ENCODE assay signal across 8 cellular contexts in the genomic region with DNA sequence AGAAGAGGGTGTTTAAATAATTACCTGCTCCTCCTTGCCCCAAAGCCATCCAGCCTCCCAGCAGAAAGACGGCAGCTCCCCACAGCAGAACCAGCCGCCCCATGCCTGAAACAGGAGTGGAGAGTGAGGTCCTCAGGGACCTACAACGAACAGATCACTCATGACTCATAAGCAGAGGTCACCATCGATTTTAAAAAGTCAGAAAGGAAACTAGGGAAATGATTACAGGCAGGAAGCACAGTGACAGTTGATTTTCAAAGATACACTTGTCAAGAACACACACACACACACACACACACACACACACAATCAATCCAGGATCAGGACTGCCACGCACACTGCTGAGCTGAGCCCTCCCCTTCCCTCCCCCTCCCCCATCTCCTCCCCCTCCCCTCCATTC. TPM values are rescaled to one million over a fixed set of nuclear protein-coding genes. Genes with fewer than 3 reads are reported as not detected.
DNase-seq lines count a peak whose midpoint lies in the region; ATAC-seq and FAIRE-seq lines count a peak whose summit lies in the region.

A gene with protein sequence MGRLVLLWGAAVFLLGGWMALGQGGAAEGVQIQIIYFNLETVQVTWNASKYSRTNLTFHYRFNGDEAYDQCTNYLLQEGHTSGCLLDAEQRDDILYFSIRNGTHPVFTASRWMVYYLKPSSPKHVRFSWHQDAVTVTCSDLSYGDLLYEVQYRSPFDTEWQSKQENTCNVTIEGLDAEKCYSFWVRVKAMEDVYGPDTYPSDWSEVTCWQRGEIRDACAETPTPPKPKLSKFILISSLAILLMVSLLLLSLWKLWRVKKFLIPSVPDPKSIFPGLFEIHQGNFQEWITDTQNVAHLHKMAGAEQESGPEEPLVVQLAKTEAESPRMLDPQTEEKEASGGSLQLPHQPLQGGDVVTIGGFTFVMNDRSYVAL (minus strand): TSS at position 118 of the 400 bp plus-strand sequence. CDS start 15 bp downstream, at position 103.

- peak; percentile 76 for FAIRE-seq in GM18507 (lab: Jason Lieb, UNC)
- FAIRE-seq in frontal cortex (lab: Jason Lieb, UNC): no peak

- H3K27me3 Mint-ChIP-seq in naive thymus-derived CD8-positive, alpha-beta T cell: peaks cover 0 to 18% (median 14%) of the 10 kb centered on the region in 5 donors

- in situ Hi-C loops in SK-MEL-5 (cut with HindIII; ENCODE audit: low pct_unique_long_range_greater_than_20kb, low sequenced_read_pairs): no loop called here

- peak within 1 kb of the TSS in 3 of 10 donors; percentile 12 to 91 (median 61) for H3K27ac Mint-ChIP-seq in naive thymus-derived CD8-positive, alpha-beta T cell

- ATAC-seq in HG02870 (IDR thresholded peaks at IDR 0.05; ENCODE audit: unreplicated experiment) (peak; percentile 55), left lobe of liver (no peak)
- peak in 1 of 2 donors; percentile 24 for ATAC-seq in naive thymus-derived CD8-positive, alpha-beta T cell

- H3K36me3 Mint-ChIP-seq in naive thymus-derived CD8-positive, alpha-beta T cell: no peaks in the 10 kb centered on the region

- POLR2A ChIA-PET in naive thymus-derived CD8-positive, alpha-beta T cell (lab: Charles Lee): no interaction called here

- DNase-seq in GM18507 (ENCODE audit: extremely low spot score, insufficient read length, low read depth): peak; percentile 37
- DNase-seq in SK-MEL-5 (ENCODE audit: low read depth, low spot score): peak; percentile 29
- no peak for DNase-seq in naive thymus-derived CD8-positive, alpha-beta T cell
- no peak for DNase-seq in left lobe of liver (ENCODE audit: low spot score)
- DNase-seq in Kasumi-1 (lab: John Stamatoyannopoulos, UW): no peak
- no peak for DNase-seq in frontal cortex (ENCODE audit: low spot score in 2 of 2)
- no peak for DNase-seq in NCI-H1417 treated with DMSO at 0.1 percent for 48 hours (lab: John Stamatoyannopoulos, UW)

- peak within 1 kb of the TSS in 9 of 10 donors; percentile 23 to 84 (median 67) for H3K4me3 Mint-ChIP-seq in naive thymus-derived CD8-positive, alpha-beta T cell

- peaks cover 0 to 11% (median 0%) of the 10 kb centered on the region in 9 donors for H3K9me3 Mint-ChIP-seq in naive thymus-derived CD8-positive, alpha-beta T cell

- peaks cover 7 to 53% (median 30%) of the 10 kb centered on the region in 4 donors for H3K4me1 Mint-ChIP-seq in naive thymus-derived CD8-positive, alpha-beta T cell

RNA-seq across cellular contexts. Expression of the gene that starts here (rescaled TPM):
- total RNA-seq in SK-MEL-5 (2014; rRNA removed; shearing (Covaris generic)): 1.0 and 1.1 TPM in 2 replicates
- 0.56 and 0.87 TPM in 2 replicates for polyA plus RNA-seq in SK-MEL-5 (2015; cell fraction: cytosol; rRNA removed)
- polyA plus RNA-seq in SK-MEL-5 (2015; cell fraction: nucleus; rRNA removed): 0.23 TPM in 1 of 2 replicates, not detected in the other
- not detected for total RNA-seq in naive thymus-derived CD8-positive, alpha-beta T cell
- not detected for polyA plus RNA-seq in naive thymus-derived CD8-positive, alpha-beta T cell
- total RNA-seq in left lobe of liver (not detected), frontal cortex (not detected)

Comparison
In these comparisons a context has a peak if more than half of its experiments do, and no peak if none do; other contexts are left out.
1. DNase-seq: peak in GM18507 (single experiment) and SK-MEL-5 (single experiment); none in naive thymus-derived CD8-positive, alpha-beta T cell (0 of 10), left lobe of liver (single experiment), Kasumi-1 (0 of 2), frontal cortex (0 of 2) and NCI-H1417 treated with DMSO at 0.1 percent for 48 hours (single experiment).